20 cellular contexts compared by ENCODE assay signal in the genomic region with DNA sequence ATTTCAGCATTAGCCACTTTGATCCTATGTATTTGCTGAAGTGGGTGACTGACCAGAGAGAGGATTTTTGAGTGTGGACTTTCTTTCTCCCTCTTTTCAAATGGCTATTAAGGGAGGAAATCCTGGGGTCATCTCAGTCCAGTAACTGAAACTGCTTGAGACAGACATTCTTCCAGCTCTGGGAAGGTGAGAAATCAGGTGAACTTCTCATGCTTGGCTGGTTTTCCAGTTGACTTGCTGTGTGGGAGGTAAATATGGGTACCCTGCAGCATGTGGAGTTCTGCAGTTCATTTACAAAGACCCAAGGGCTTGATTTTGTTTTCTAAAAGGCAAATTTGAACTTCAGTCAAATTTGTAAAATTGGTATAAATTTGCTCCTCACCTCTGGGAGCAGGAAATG.
"Had no signal": no experiment of that assay in that cellular context is flagged by ENCODE, and none has a peak within 500 bp of the region (broad histone marks: within the 10 kb centered on the region; RNA-seq: fewer than 3 reads in every experiment).

No MANE protein-coding gene starts in this region.

- H3K36me3 ChIP-seq: cardiac muscle cell, right atrium auricular region, upper lobe of left lung had no signal

- H3K4me1 ChIP-seq: upper lobe of left lung had no signal

- H3K4me1 Mint-ChIP-seq: activated CD4-positive, alpha-beta memory T cell treated with anti-CD3 and anti-CD28 coated beads, Interleukin-2, amount 10 ng/mL, durations not matched to agents 7 days and 5 days; activated CD8-positive, alpha-beta memory T cell treated with anti-CD3 and anti-CD28 coated beads, Interleukin-2, amount 10 ng/mL, durations not matched to agents 7 days and 5 days had no signal

- H3K27ac ChIP-seq: cardiac muscle cell, hepatocyte, right atrium auricular region, upper lobe of left lung had no signal

- H3K4me3 Mint-ChIP-seq: activated CD4-positive, alpha-beta memory T cell treated with anti-CD3 and anti-CD28 coated beads, Interleukin-2, amount 10 ng/mL, durations not matched to agents 7 days and 5 days; activated CD8-positive, alpha-beta memory T cell treated with anti-CD3 and anti-CD28 coated beads, Interleukin-2, amount 10 ng/mL, durations not matched to agents 7 days and 5 days; activated naive CD8-positive, alpha-beta T cell; dendritic cell treated with granulocyte-macrophage colony-stimulating factor and Interleukin-4, amounts not matched to agents 40 ng/mL and 50 ng/mL, for 4 days; naive thymus-derived CD8-positive, alpha-beta T cell; T-cell had no signal

- H3K27me3 ChIP-seq: cardiac muscle cell, hepatocyte, right atrium auricular region, upper lobe of left lung had no signal

- H3K4me3 ChIP-seq: cardiac muscle cell, hepatocyte, right atrium auricular region, upper lobe of left lung had no signal

- H3K9me3 ChIP-seq: right atrium auricular region, upper lobe of left lung had no signal

- H3K27me3 Mint-ChIP-seq: activated CD4-positive, alpha-beta memory T cell treated with anti-CD3 and anti-CD28 coated beads, Interleukin-2, amount 10 ng/mL, durations not matched to agents 7 days and 5 days; activated CD8-positive, alpha-beta memory T cell treated with anti-CD3 and anti-CD28 coated beads, Interleukin-2, amount 10 ng/mL, durations not matched to agents 7 days and 5 days; activated naive CD8-positive, alpha-beta T cell; dendritic cell treated with granulocyte-macrophage colony-stimulating factor and Interleukin-4, amounts not matched to agents 40 ng/mL and 50 ng/mL, for 4 days; naive thymus-derived CD8-positive, alpha-beta T cell; progenitor cell of endocrine pancreas; T-cell had no signal

- H3K27ac Mint-ChIP-seq: activated CD4-positive, alpha-beta memory T cell treated with anti-CD3 and anti-CD28 coated beads, Interleukin-2, amount 10 ng/mL, durations not matched to agents 7 days and 5 days; activated CD8-positive, alpha-beta memory T cell treated with anti-CD3 and anti-CD28 coated beads, Interleukin-2, amount 10 ng/mL, durations not matched to agents 7 days and 5 days; activated naive CD8-positive, alpha-beta T cell; dendritic cell treated with granulocyte-macrophage colony-stimulating factor and Interleukin-4, amounts not matched to agents 40 ng/mL and 50 ng/mL, for 4 days; progenitor cell of endocrine pancreas; T-cell had no signal

- H3K9me3 Mint-ChIP-seq: T-cell had no signal

- H3K36me3 Mint-ChIP-seq: activated naive CD8-positive, alpha-beta T cell; T-cell had no signal

- DNase-seq: activated CD4-positive, alpha-beta memory T cell treated with anti-CD3 and anti-CD28 coated beads, Interleukin-2, amount 10 ng/mL, durations not matched to agents 7 days and 5 days; activated CD4-positive, alpha-beta T cell treated with anti-CD3 and anti-CD28 coated beads for 48 hours; activated CD4-positive, CD25-positive, alpha-beta regulatory T cell; activated CD8-positive, alpha-beta memory T cell treated with anti-CD3 and anti-CD28 coated beads, Interleukin-2, amount 10 ng/mL, durations not matched to agents 7 days and 5 days; amniotic stem cell; effector CD8-positive, alpha-beta T cell; mesenchymal stem cell; naive thymus-derived CD8-positive, alpha-beta T cell; occipital lobe; stimulated activated CD4-positive, alpha-beta T cell treated with anti-CD3 and anti-CD28 coated beads, Interleukin-2, amount 100 ng/mL, for 24 hours; stimulated activated naive CD8-positive, alpha-beta T cell treated with anti-CD3 and anti-CD28 coated beads, Interleukin-15, Interleukin-2, amounts not matched to agents 100 U/mL and 50 U/mL, for 24 hours; T-cell; upper lobe of left lung had no signal

- ATAC-seq: activated CD8-positive, alpha-beta memory T cell treated with anti-CD3 and anti-CD28 coated beads, Interleukin-2, amount 10 ng/mL, durations not matched to agents 7 days and 5 days; naive thymus-derived CD8-positive, alpha-beta T cell; SK-N-SH treated with all-trans-retinoic acid at 6 μM for 48 hours; stimulated activated naive CD8-positive, alpha-beta T cell treated with anti-CD3 and anti-CD28 coated beads, Interleukin-15, Interleukin-2, amounts not matched to agents 100 U/mL and 50 U/mL, for 24 hours; T-cell had no signal
